In genomic region chr15:57708047-57708446, GRCh38 we compare ENCODE assay signal across 9 cellular contexts. TPM values are rescaled to one million over a fixed set of nuclear protein-coding genes. Genes with fewer than 3 reads are reported as not detected.
A peak's percentile ranks its signal among the peaks of the same experiment; 100 is the strongest.
DNase-seq lines count a peak whose midpoint lies in the region; ATAC-seq and TF ChIP-seq lines count a peak whose summit lies in the region.
"Had no signal": no experiment of that assay in that cellular context is flagged by ENCODE, and none has a peak within 500 bp of the region (broad histone marks: within the 10 kb centered on the region; RNA-seq: fewer than 3 reads in every experiment).

No MANE protein-coding gene starts in this region.

- no peak overlapping the region for H2BK120ac ChIP-seq in neuronal stem cell (ENCODE audit: low read depth, low read length)

- H4K91ac ChIP-seq in neuronal stem cell (ENCODE audit: low read depth, low read length, poor library complexity) = no peak overlapping the region

- no peak overlapping the region for H3K14ac ChIP-seq in neuronal stem cell (ENCODE audit: low read length)

- H2BK15ac ChIP-seq in neuronal stem cell (ENCODE audit: low read length) = no peak overlapping the region

- ATAC-seq in activated T-cell treated with anti-CD3 and anti-CD28 coated beads, Interleukin-2, amount 50 U/mL, for 4 hours = no peak
- no peak for ATAC-seq in HG02678 (IDR thresholded peaks at IDR 0.05; ENCODE audit: unreplicated experiment)
- ATAC-seq in GM19463 (IDR thresholded peaks at IDR 0.05; ENCODE audit: unreplicated experiment) = no peak

- peaks cover 28% of the 10 kb centered on the region for H3K36me3 Mint-ChIP-seq in activated T-cell treated with anti-CD3 and anti-CD28 coated beads, Interleukin-2, amount 50 U/mL, for 4 hours (ENCODE audit: insufficient read depth)

- peaks cover 2% of the 10 kb centered on the region for H3K79me1 ChIP-seq in neuronal stem cell (ENCODE audit: low read depth, low read length)

- H3K27ac ChIP-seq in tibial artery = peak overlapping the region; percentile 93 to 94
- H3K27ac ChIP-seq in neuronal stem cell (replicated peaks; ENCODE audit: low read length) = no peak overlapping the region

- no peaks in the 10 kb centered on the region for H3K27me3 ChIP-seq in kidney epithelial cell (ENCODE audit: control insufficient read depth, insufficient read depth, low read length)
- no peaks in the 10 kb centered on the region for H3K27me3 ChIP-seq in tibial artery
- peaks cover 0 to 8% (median 0%) of the 10 kb centered on the region in 3 experiments for H3K27me3 ChIP-seq in neuronal stem cell (ENCODE audit: control insufficient read depth in 3 of 3, insufficient read depth in 3 of 3, low read depth in 1 of 3, low read length in 3 of 3)

- WGBS in neuronal stem cell (ENCODE audit: extremely low coverage in 2 of 2, insufficient read length in 2 of 2, insufficient replicate concordance in 1 of 2), 2 donors = no CpG with 5 or more reads among the region's 4 CpGs

- no peak for DNase-seq in activated T-cell treated with anti-CD3 and anti-CD28 coated beads, Interleukin-2, amount 50 U/mL, for 4 hours
- no peak for DNase-seq in activated T-cell treated with anti-CD3 and anti-CD28 coated beads, Interleukin-2, amount 50 U/mL, for 1 hour
- DNase-seq in astrocyte of the cerebellum (ENCODE audit: low read depth) (no peak), kidney epithelial cell (ENCODE audit: low read depth) (no peak), tibial artery (no peak), neuronal stem cell (ENCODE audit: low spot score) (no peak)
- DNase-seq: GOT3 had no signal

- in situ Hi-C loops in astrocyte of the cerebellum (cut with HindIII; ENCODE audit: low sequenced_read_pairs) = loop anchor here (25.0 kb wide), 1 partner anchor 154 kb away; no protein-coding TSS in a partner anchor

- H2AFZ ChIP-seq in neuronal stem cell (ENCODE audit: low read length) = no peak overlapping the region

- no peak overlapping the region for H3K4ac ChIP-seq in neuronal stem cell (ENCODE audit: low read length)

- no peak overlapping the region for H3K18ac ChIP-seq in neuronal stem cell (ENCODE audit: low read length)

- H2AK5ac ChIP-seq in neuronal stem cell (ENCODE audit: low read depth, low read length) = no peak overlapping the region

- H2BK5ac ChIP-seq in neuronal stem cell (ENCODE audit: low read length) = no peak overlapping the region

- no peak for TF ChIP-seq CTCF in astrocyte of the cerebellum (IDR thresholded peaks at IDR 0.05; ENCODE audit: low read depth, low read length, missing control alignments)
- TF ChIP-seq CTCF in kidney epithelial cell (IDR thresholded peaks at IDR 0.05; ENCODE audit: insufficient read depth, low read length, poor library complexity, severe bottlenecking) = no peak
- no peak for TF ChIP-seq CTCF in tibial artery (IDR thresholded peaks at IDR 0.05)

- H3K4me1 Mint-ChIP-seq in activated T-cell treated with anti-CD3 and anti-CD28 coated beads, Interleukin-2, amount 50 U/mL, for 4 hours (ENCODE audit: low read depth) = peaks cover 73% of the 10 kb centered on the region

- H3K4me1 ChIP-seq in tibial artery (peaks cover 0 to 38% (median 22%) of the 10 kb centered on the region in 4 donors), neuronal stem cell (ENCODE audit: control insufficient read depth in 2 of 2, insufficient read depth in 1 of 2, low read depth in 1 of 2, low read length in 2 of 2) (peaks cover 2 to 7% of the 10 kb centered on the region in 2 donors)

- H3K9me3 ChIP-seq in tibial artery (no peaks in the 10 kb centered on the region), neuronal stem cell (replicated peaks in 1 of 2; ENCODE audit: control insufficient read depth in 2 of 2, insufficient read depth in 1 of 2, low read depth in 1 of 2, low read length in 2 of 2) (peaks cover 3 to 4% of the 10 kb centered on the region in 2 donors)

- intact Hi-C loops in tibial artery (cut with DNase I; ENCODE audit: low total_unique reads) = no loop called here

- H3K9ac ChIP-seq in neuronal stem cell (ENCODE audit: low read depth, low read length, poor library complexity) = no peak overlapping the region

- H3K4me2 ChIP-seq in neuronal stem cell (ENCODE audit: insufficient read depth, low read length, poor library complexity, severe bottlenecking) = no peak overlapping the region

- H3K23ac ChIP-seq in neuronal stem cell (ENCODE audit: low read depth, low read length, poor library complexity) = no peak overlapping the region

- no peaks in the 10 kb centered on the region for H3K27me3 Mint-ChIP-seq in activated T-cell treated with anti-CD3 and anti-CD28 coated beads, Interleukin-2, amount 50 U/mL, for 4 hours (ENCODE audit: low read depth)

- H3K4me3 ChIP-seq in astrocyte of the cerebellum (ENCODE audit: low read depth, low read length) = peak overlapping the region; percentile 94
- peak overlapping the region; percentile 66 for H3K4me3 ChIP-seq in kidney epithelial cell (ENCODE audit: low read depth, low read length)
- peak overlapping the region; percentile 74 to 76 for H3K4me3 ChIP-seq in tibial artery
- H3K4me3 ChIP-seq in neuronal stem cell (ENCODE audit: low read length in 2 of 2) = peak overlapping the region in 1 of 2 donors; percentile 98

- no peak overlapping the region for H4K8ac ChIP-seq in neuronal stem cell (ENCODE audit: low read depth, low read length)

- H3K4me3 Mint-ChIP-seq in activated T-cell treated with anti-CD3 and anti-CD28 coated beads, Interleukin-2, amount 50 U/mL, for 4 hours = peak overlapping the region; percentile 94

- peaks cover 1% of the 10 kb centered on the region for H3K36me3 ChIP-seq in kidney epithelial cell (ENCODE audit: control insufficient read depth, insufficient read depth, low read length)
- peaks cover 25 to 31% (median 27%) of the 10 kb centered on the region in 3 donors for H3K36me3 ChIP-seq in tibial artery
- H3K36me3 ChIP-seq in neuronal stem cell (replicated peaks in 1 of 2; ENCODE audit: control insufficient read depth in 2 of 2, insufficient read depth in 2 of 2, low read length in 2 of 2) = peaks cover 19 to 47% of the 10 kb centered on the region in 2 donors

- H3K9me3 Mint-ChIP-seq in activated T-cell treated with anti-CD3 and anti-CD28 coated beads, Interleukin-2, amount 50 U/mL, for 4 hours = no peaks in the 10 kb centered on the region

- H2BK12ac ChIP-seq in neuronal stem cell (ENCODE audit: low read length) = no peak overlapping the region

RNA-seq across cellular contexts. Expression of gene POLR2M, which starts 1.5 kb away (rescaled TPM):
- total RNA-seq in activated T-cell treated with anti-CD3 and anti-CD28 coated beads, Interleukin-2, amount 50 U/mL, for 4 hours = 10 to 100 TPM; 69.4 to 80.3 (median 74.1) TPM
- 40.1 and 49.1 TPM in 2 replicates for total RNA-seq in kidney epithelial cell
- 173 TPM for polyA plus RNA-seq in neuronal stem cell (2013, experiment 1 of 2)
- polyA plus RNA-seq in neuronal stem cell (2013, experiment 2 of 2) = 182 TPM
